Comparison of ENCODE assay signal across 11 cellular contexts in the genomic region with DNA sequence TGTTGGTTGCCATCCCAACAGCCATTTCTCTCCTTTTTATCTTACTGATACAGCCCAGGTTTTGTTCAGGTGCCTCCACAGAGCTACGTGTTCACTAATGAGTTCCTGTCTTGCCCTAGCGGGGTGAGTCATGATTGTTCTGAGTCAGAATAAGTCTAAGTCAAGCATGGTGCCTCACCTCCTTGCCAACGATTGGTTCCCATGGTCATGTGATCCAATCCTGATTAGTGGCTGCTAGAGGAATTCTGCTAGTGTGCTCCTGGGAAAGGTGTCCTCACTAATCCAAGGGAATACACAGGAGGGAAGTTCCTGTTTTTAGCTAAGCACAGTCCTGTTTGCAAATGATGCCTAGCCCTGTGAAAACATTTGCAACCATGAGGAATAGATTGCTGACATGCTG.
DNase-seq lines count a peak whose midpoint lies in the region; ATAC-seq, FAIRE-seq and TF ChIP-seq lines count a peak whose summit lies in the region.
"Had no signal": no experiment of that assay in that cellular context is flagged by ENCODE, and none has a peak within 500 bp of the region (broad histone marks: within the 10 kb centered on the region; RNA-seq: fewer than 3 reads in every experiment).

No MANE protein-coding gene starts in this region.

- H3K36me3 ChIP-seq in WERI-Rb-1 (no peaks in the 10 kb centered on the region), esophagus muscularis mucosa (no peaks in the 10 kb centered on the region), prostate gland (no peaks in the 10 kb centered on the region)
- H3K36me3 ChIP-seq: pancreas had no signal

- POLR2A ChIA-PET in A549 (lab: Yijun Ruan, JAX): no interaction called here

- no peak overlapping the region for H3K27ac ChIP-seq in A549
- H3K27ac ChIP-seq in WERI-Rb-1: no peak overlapping the region
- H3K27ac ChIP-seq in esophagus muscularis mucosa (replicated peaks in 1 of 4): no peak overlapping the region
- no peak overlapping the region for H3K27ac ChIP-seq in prostate gland
- H3K27ac ChIP-seq: pancreas had no signal

- TF ChIP-seq EP300 in A549 (IDR thresholded peaks at IDR 0.05) (no peak), esophagus muscularis mucosa (IDR thresholded peaks at IDR 0.05) (no peak)

- no peak overlapping the region for H3K4me2 ChIP-seq in A549

- intact Hi-C loops in esophagus muscularis mucosa (cut with DNase I): no loop called here
- intact Hi-C loops in prostate gland (cut with DNase I): no loop called here

- DNase-seq in A549 (ENCODE audit: low read depth in 1 of 2, low spot score in 1 of 2): peak; percentile 33 to 75
- DNase-seq in astrocyte of the hippocampus (ENCODE audit: low read depth, low spot score): peak; percentile 68
- no peak for DNase-seq in WERI-Rb-1
- DNase-seq in esophagus muscularis mucosa (ENCODE audit: extremely low spot score): no peak
- DNase-seq in prostate gland (ENCODE audit: low spot score): no peak
- no peak for DNase-seq in NCI-H128 (lab: John Stamatoyannopoulos, UW; ENCODE audit: unreplicated experiment)
- DNase-seq: DND-41, pancreas had no signal

- 17% methylated on average over 3 of the region's 3 CpGs for WGBS in A549 (ENCODE audit: missing lambda C conversion rate)
- 95% methylated on average over 3 of the region's 3 CpGs for WGBS in esophagus muscularis mucosa
- WGBS in prostate gland: 92% methylated on average over 3 of the region's 3 CpGs

- TF ChIP-seq POLR2A in A549 (IDR thresholded peaks at IDR 0.05; ENCODE audit: low read length) (no peak), esophagus muscularis mucosa (IDR thresholded peaks at IDR 0.05; ENCODE audit: low read depth) (no peak), prostate gland (IDR thresholded peaks at IDR 0.05) (no peak)

- no peaks in the 10 kb centered on the region for H3K27me3 ChIP-seq in WERI-Rb-1 (ENCODE audit: insufficient read depth, low read depth, severe bottlenecking)
- no peaks in the 10 kb centered on the region for H3K27me3 ChIP-seq in esophagus muscularis mucosa
- no peaks in the 10 kb centered on the region for H3K27me3 ChIP-seq in prostate gland (replicated peaks; ENCODE audit: insufficient read depth)
- H3K27me3 ChIP-seq: pancreas had no signal

- FAIRE-seq in A549 (lab: Jason Lieb, UNC): peak; percentile 7
- FAIRE-seq: pancreas had no signal

- H3K9me3 ChIP-seq in A549 (no peaks in the 10 kb centered on the region), WERI-Rb-1 (ENCODE audit: severe bottlenecking) (no peaks in the 10 kb centered on the region), esophagus muscularis mucosa (no peaks in the 10 kb centered on the region), prostate gland (no peaks in the 10 kb centered on the region)
- H3K9me3 ChIP-seq: pancreas had no signal

- TF ChIP-seq CTCF in A549 (IDR thresholded peaks at IDR 0.05) (no peak), WERI-Rb-1 (IDR thresholded peaks at IDR 0.05; ENCODE audit: low read depth, low read length) (no peak), esophagus muscularis mucosa (IDR thresholded peaks at IDR 0.05) (no peak), prostate gland (IDR thresholded peaks at IDR 0.05) (no peak)

- peaks cover 14% of the 10 kb centered on the region; the same call in 2 of the 3 replicates for H3K4me1 ChIP-seq in A549
- no peaks in the 10 kb centered on the region for H3K4me1 ChIP-seq in esophagus muscularis mucosa
- H3K4me1 ChIP-seq in prostate gland (replicated peaks): no peaks in the 10 kb centered on the region
- H3K4me1 ChIP-seq: pancreas had no signal

- H3K4me3 ChIP-seq in A549 (no peak overlapping the region), WERI-Rb-1 (ENCODE audit: low read depth, low read length) (no peak overlapping the region), esophagus muscularis mucosa (no peak overlapping the region), prostate gland (no peak overlapping the region)
- H3K4me3 ChIP-seq: pancreas had no signal

- no peak for TF ChIP-seq RAD21 in A549 (conservative IDR thresholded peaks at IDR 0.05 in 1 of 2, IDR thresholded peaks at IDR 0.05 in 1 of 2)

- CTCF ChIA-PET in A549 (lab: Yijun Ruan, JAX): no interaction called here

- peak; percentile 67 to 86; a peak in 5 of 6 replicates for ATAC-seq in A549
- peak; percentile 92 for ATAC-seq in GM18868 (IDR thresholded peaks at IDR 0.05; ENCODE audit: unreplicated experiment)
- peak; percentile 86 for ATAC-seq in HG03378 (IDR thresholded peaks at IDR 0.05; ENCODE audit: unreplicated experiment)
- ATAC-seq: Panc1, pancreas had no signal

TF ChIP-seq in A549, 52 proteins besides CTCF, POLR2A, EP300 and RAD21:
- TF ChIP-seq FOSL2 (IDR thresholded peaks at IDR 0.05) (no peak), FOSL2 (CRISPR knock-in tag; IDR thresholded peaks at IDR 0.05) (peak; percentile 71; the same call in 1 of the 2 replicates), KDM5A (IDR thresholded peaks at IDR 0.05) (no peak), PHF8 (IDR thresholded peaks at IDR 0.05; ENCODE audit: borderline replicate concordance, low read depth) (no peak), ZNF302 (CRISPR knock-in tag; IDR thresholded peaks at IDR 0.05) (no peak), NFE2L2 (conservative IDR thresholded peaks at IDR 0.05; ENCODE audit: low read length) (no peak)
- TF ChIP-seq, protein P1, sequence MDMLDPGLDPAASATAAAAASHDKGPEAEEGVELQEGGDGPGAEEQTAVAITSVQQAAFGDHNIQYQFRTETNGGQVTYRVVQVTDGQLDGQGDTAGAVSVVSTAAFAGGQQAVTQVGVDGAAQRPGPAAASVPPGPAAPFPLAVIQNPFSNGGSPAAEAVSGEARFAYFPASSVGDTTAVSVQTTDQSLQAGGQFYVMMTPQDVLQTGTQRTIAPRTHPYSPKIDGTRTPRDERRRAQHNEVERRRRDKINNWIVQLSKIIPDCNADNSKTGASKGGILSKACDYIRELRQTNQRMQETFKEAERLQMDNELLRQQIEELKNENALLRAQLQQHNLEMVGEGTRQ (IDR thresholded peaks at IDR 0.05): peak; percentile 72

Comparison
In these comparisons a context has a peak if more than half of its experiments do, and no peak if none do; other contexts are left out.
1. DNase-seq: peak in A549 (2 of 2) and astrocyte of the hippocampus (single experiment); none in WERI-Rb-1 (single experiment), esophagus muscularis mucosa (single experiment), prostate gland (single experiment) and NCI-H128 (single experiment).
2. Peak in every context shown above with its lines, with median percentiles within 50 percentile points of each other: ATAC-seq.